In genomic region chr14:101705733-101706508, GRCh38 we compare ENCODE assay signal across 7 cellular contexts. TPM values are rescaled to one million over a fixed set of nuclear protein-coding genes. Genes with fewer than 3 reads are reported as not detected.
A peak's percentile ranks its signal among the peaks of the same experiment; 100 is the strongest.
DNase-seq lines count a peak whose midpoint lies in the region; ATAC-seq and TF ChIP-seq lines count a peak whose summit lies in the region.

No MANE protein-coding gene starts in this region.

- H3K4me1 ChIP-seq in esophagus (ENCODE audit: control insufficient read depth in 2 of 2, insufficient read depth in 2 of 2, low read length in 1 of 2) = peaks cover 2 to 6% of the 10 kb centered on the region in 2 donors
- H3K4me1 ChIP-seq in neutrophil (ENCODE audit: control insufficient read depth in 1 of 2, insufficient read depth in 1 of 2, low read depth in 1 of 2, low read length in 1 of 2) = peaks cover 22 to 30% of the 10 kb centered on the region in 2 experiments
- peaks cover 25% of the 10 kb centered on the region for H3K4me1 ChIP-seq in upper lobe of right lung

- TF ChIP-seq CTCF in neutrophil (IDR thresholded peaks at IDR 0.05) (no peak), upper lobe of right lung (IDR thresholded peaks at IDR 0.05) (no peak)

- intact Hi-C loops in upper lobe of right lung (cut with DNase I) = no loop called here

- H3K9me3 ChIP-seq in esophagus (ENCODE audit: control insufficient read depth in 2 of 2, insufficient read depth in 1 of 2, low read depth in 1 of 2, low read length in 1 of 2) (no peaks in the 10 kb centered on the region), neutrophil (no peaks in the 10 kb centered on the region), upper lobe of right lung (no peaks in the 10 kb centered on the region)

- H3K27me3 ChIP-seq in esophagus (ENCODE audit: control insufficient read depth in 1 of 2, insufficient read depth in 2 of 2, low read length in 2 of 2) (no peaks in the 10 kb centered on the region), neutrophil (peaks cover 64% of the 10 kb centered on the region), upper lobe of right lung (no peaks in the 10 kb centered on the region)

- DNase-seq in activated CD8-positive, alpha-beta memory T cell treated with anti-CD3 and anti-CD28 coated beads for 24 hours = peak; percentile 87
- DNase-seq in upper lobe of right lung (peak; percentile 88), NCI-H524 (lab: John Stamatoyannopoulos, UW) (no peak)

- H3K27ac ChIP-seq in esophagus (ENCODE audit: low read depth in 2 of 2, low read length in 1 of 2) (peak overlapping the region; percentile 35 to 66), neutrophil (no peak overlapping the region), upper lobe of right lung (peak overlapping the region; percentile 86)

- H3K36me3 ChIP-seq in esophagus (ENCODE audit: control insufficient read depth in 2 of 2, insufficient read depth in 2 of 2, low read length in 1 of 2) = no peaks in the 10 kb centered on the region
- no peaks in the 10 kb centered on the region for H3K36me3 ChIP-seq in neutrophil
- no peaks in the 10 kb centered on the region for H3K36me3 ChIP-seq in upper lobe of right lung

- WGBS in esophagus, 2 donors = 8 to 9% methylated on average over 43 to 73 of the region's 73 CpGs

- ATAC-seq in HG02981 (IDR thresholded peaks at IDR 0.05; ENCODE audit: unreplicated experiment) (peak; percentile 44), upper lobe of right lung (peak; percentile 88), HG02970 (IDR thresholded peaks at IDR 0.05; ENCODE audit: low FRiP score, unreplicated experiment) (no peak)

- H3K4me3 ChIP-seq in esophagus (ENCODE audit: low read depth in 1 of 2, low read length in 2 of 2) (peak overlapping the region; percentile 18 to 39), neutrophil (ENCODE audit: low read depth in 1 of 2, low read length in 1 of 2) (peak overlapping the region; percentile 10 to 49), upper lobe of right lung (peak overlapping the region; percentile 50)

RNA-seq across cellular contexts. Expression of gene PPP2R5C, which starts 55.6 kb away (rescaled TPM):
- polyA plus RNA-seq in esophagus = 10 to 100 TPM; 64.8 to 87.3 TPM
- total RNA-seq in upper lobe of right lung = 165 TPM

Comparison
In these comparisons a context has a peak if more than half of its experiments do, and no peak if none do; other contexts are left out.
1. DNase-seq: peak in activated CD8-positive, alpha-beta memory T cell treated with anti-CD3 and anti-CD28 coated beads for 24 hours (single experiment) and upper lobe of right lung (single experiment); none in NCI-H524 (0 of 2).
2. Peak in every context shown above with its lines, with median percentiles within 50 percentile points of each other: H3K4me3 ChIP-seq.